ENCODE assay signal across 8 cellular contexts in genomic region chr15:73633111-73633990, GRCh38. TPM values are rescaled to one million over a fixed set of nuclear protein-coding genes. Genes with fewer than 3 reads are reported as not detected.
DNase-seq lines count a peak whose midpoint lies in the region; ATAC-seq, FAIRE-seq and TF ChIP-seq lines count a peak whose summit lies in the region.

Gene NPTN (minus strand): TSS chr15:73633389. CDS start chr15:73633215, 174 bp downstream.

- intact Hi-C loops in OCI-LY7 (cut with micrococcal nuclease; ENCODE audit: unreplicated experiment) = loop anchor here (5.0 to 10.0 kb wide), 2 partner anchors 349 to 851 kb away; partner anchors contain the start of gene ADPGK
- intact Hi-C loops in mucosa of descending colon (cut with DNase I, micrococcal nuclease) = loop anchor here in 1 of 2 donors (10.0 kb wide), 1 partner anchor 51 kb away; the partner anchor contains the start of gene CD276

- peak within 1 kb of the TSS; percentile 80; the same call in 1 of the 2 replicates for H2AFZ ChIP-seq in OCI-LY7 (ENCODE audit: low read length)

- TSS peak; percentile 96 for BruUV-seq in OCI-LY7 (replicated peaks; lab: Mats Ljungman, UMichigan)

- H4K20me1 ChIP-seq in OCI-LY7 (ENCODE audit: insufficient read depth, low read length) = peaks cover 32% of the 10 kb centered on the region

- H3K4me2 ChIP-seq in OCI-LY7 (ENCODE audit: low read length) = peak within 1 kb of the TSS; percentile 98

- H3K4me3 ChIP-seq in OCI-LY7 (ENCODE audit: low read depth, low read length, poor library complexity, severe bottlenecking) (peak within 1 kb of the TSS; percentile 96), epithelial cell of esophagus (ENCODE audit: low read length) (peak within 1 kb of the TSS; percentile 84), mucosa of descending colon (peak within 1 kb of the TSS; percentile 96)

- H3K79me2 ChIP-seq in OCI-LY7 (ENCODE audit: insufficient read depth, low read depth, low read length) = peaks cover 44% of the 10 kb centered on the region

- DNase-seq in D721Med (ENCODE audit: insufficient read length, low spot score) (peak; percentile 77), HuH-7.5 (ENCODE audit: low spot score) (peak; percentile 92), OCI-LY7 (ENCODE audit: low spot score) (peak; percentile 98), activated T-cell treated with anti-CD3 and anti-CD28 coated beads for 24 hours (ENCODE audit: low read depth) (peak; percentile 99), epithelial cell of esophagus (ENCODE audit: low read depth) (peak; percentile 99), mucosa of descending colon (peak; percentile 98 to 100 (median 99))
- peak; percentile 98 for DNase-seq in stimulated activated CD8-positive, alpha-beta memory T cell treated with anti-CD3 and anti-CD28 coated beads, Interleukin-4, amount 100 ng/mL, for 24 hours (ENCODE audit: low read depth)

- H3K36me3 ChIP-seq in OCI-LY7 (ENCODE audit: insufficient read depth, low read length) = no peaks in the 10 kb centered on the region
- peaks cover 4% of the 10 kb centered on the region for H3K36me3 ChIP-seq in mucosa of descending colon (ENCODE audit: low read depth)

- TF ChIP-seq CTCF in D721Med (IDR thresholded peaks at IDR 0.05; ENCODE audit: insufficient read depth, missing control alignments) = no peak
- 0 out of 2 replicates have a peak, but pooled peaks have one; percentile 11 for TF ChIP-seq CTCF in OCI-LY7 (conservative IDR thresholded peaks at IDR 0.05; ENCODE audit: low read length)
- no peak for TF ChIP-seq CTCF in epithelial cell of esophagus (IDR thresholded peaks at IDR 0.05; ENCODE audit: insufficient read depth, low read depth, low read length, missing control alignments)
- TF ChIP-seq CTCF in mucosa of descending colon (IDR thresholded peaks at IDR 0.05) = no peak

- H3K27ac ChIP-seq in OCI-LY7 (ENCODE audit: low read depth, low read length, poor library complexity, severe bottlenecking) = no peak within 1 kb of the TSS

- no peak for FAIRE-seq in D721Med (lab: Jason Lieb, UNC)

- ATAC-seq in GM21526 (IDR thresholded peaks at IDR 0.05; ENCODE audit: low FRiP score, unreplicated experiment) (peak; percentile 83), mucosa of descending colon (peak; percentile 95)

- CTCF ChIA-PET in OCI-LY7 (lab: Charles Lee; ENCODE audit: unreplicated experiment) = interaction anchor here (0.9 kb wide), 1 partner anchor 73 kb away, joined by 3 read pairs; no protein-coding TSS in a partner anchor

- no peaks in the 10 kb centered on the region for H3K9me2 ChIP-seq in OCI-LY7 (ENCODE audit: insufficient read depth, low read length)

- no peaks in the 10 kb centered on the region for H3K9me3 ChIP-seq in OCI-LY7 (ENCODE audit: low read length)
- H3K9me3 ChIP-seq in mucosa of descending colon = no peaks in the 10 kb centered on the region

- H3K4me1 ChIP-seq in OCI-LY7 (ENCODE audit: insufficient read depth, low read length, poor library complexity, severe bottlenecking) (peaks cover 43% of the 10 kb centered on the region), mucosa of descending colon (ENCODE audit: low read depth) (peaks cover 46% of the 10 kb centered on the region)

- POLR2A ChIA-PET in OCI-LY7 (lab: Charles Lee) = interaction anchor here (0.6 to 6.0 kb wide), 4 partner anchors 11 to 262 kb away, joined by 3 to 57 read pairs (median 4); no protein-coding TSS in a partner anchor

RNA-seq across cellular contexts. Expression of gene NPTN, which starts in this region (rescaled TPM):
- 36.0 and 41.5 TPM in 2 replicates for total RNA-seq in OCI-LY7 (2014; rRNA removed; shearing (Covaris generic))
- total RNA-seq in OCI-LY7 (2022) (36.6 and 43.2 TPM in 2 replicates), mucosa of descending colon (100 to 1,000 TPM; 157 to 200 (median 168) TPM)
